In genomic region chr14:103296007-103296406, GRCh38 we compare ENCODE assay signal across 1 cellular context.
TF ChIP-seq lines count a peak whose summit lies in the region.

No MANE protein-coding gene starts in this region.

TF ChIP-seq in HepG2, 621 proteins besides CTCF, POLR2A, EP300 and RAD21 (continued from another document):
- peak; percentile 69 for TF ChIP-seq FOSL2 (CRISPR knock-in tag; IDR thresholded peaks at IDR 0.05)
- no peak for TF ChIP-seq ZFP62 (CRISPR knock-in tag; IDR thresholded peaks at IDR 0.05)
- no peak for TF ChIP-seq PAXIP1 (CRISPR knock-in tag; conservative IDR thresholded peaks at IDR 0.05)
- TF ChIP-seq MTF1 (CRISPR knock-in tag; IDR thresholded peaks at IDR 0.05), result no peak
- no peak for TF ChIP-seq GATAD1 (CRISPR knock-in tag; IDR thresholded peaks at IDR 0.05)
- TF ChIP-seq SAP130 (CRISPR knock-in tag; IDR thresholded peaks at IDR 0.05; ENCODE audit: low read depth), result 0 out of 2 replicates have a peak, but pooled peaks have one; percentile 26
- TF ChIP-seq FOXA3 (CRISPR knock-in tag; IDR thresholded peaks at IDR 0.05), result 0 out of 2 replicates have a peak, but pooled peaks have one; percentile 25
- no peak for TF ChIP-seq GMEB2 (CRISPR knock-in tag; IDR thresholded peaks at IDR 0.05; ENCODE audit: low read depth)
- TF ChIP-seq ZNF275 (CRISPR knock-in tag; IDR thresholded peaks at IDR 0.05; ENCODE audit: borderline replicate concordance), result no peak
- TF ChIP-seq CBX2 (IDR thresholded peaks at IDR 0.05; ENCODE audit: low read depth, low read length), result no peak
- TF ChIP-seq CBX2 (CRISPR knock-in tag; IDR thresholded peaks at IDR 0.05; ENCODE audit: low read depth), result no peak
- TF ChIP-seq ATAD3A (CRISPR knock-in tag; IDR thresholded peaks at IDR 0.05), result no peak
- TF ChIP-seq ZNF660 (CRISPR knock-in tag; IDR thresholded peaks at IDR 0.05; ENCODE audit: borderline replicate concordance, low read depth), result no peak
- no peak for TF ChIP-seq ZFP82 (CRISPR knock-in tag; IDR thresholded peaks at IDR 0.05; ENCODE audit: borderline replicate concordance)
- TF ChIP-seq HMG20B (CRISPR knock-in tag; conservative IDR thresholded peaks at IDR 0.05), result no peak
- no peak for TF ChIP-seq ZNF138 (CRISPR knock-in tag; IDR thresholded peaks at IDR 0.05; ENCODE audit: low read depth)
- TF ChIP-seq RFX3 (CRISPR knock-in tag; IDR thresholded peaks at IDR 0.05), result no peak
- TF ChIP-seq KLF16 (CRISPR knock-in tag; IDR thresholded peaks at IDR 0.05), result no peak
- no peak for TF ChIP-seq THYN1 (CRISPR knock-in tag; IDR thresholded peaks at IDR 0.05; ENCODE audit: borderline replicate concordance, low read depth)
- TF ChIP-seq SATB2 (CRISPR knock-in tag; IDR thresholded peaks at IDR 0.05), result no peak
- no peak for TF ChIP-seq ZNF546 (CRISPR knock-in tag; conservative IDR thresholded peaks at IDR 0.05)
- no peak for TF ChIP-seq CEBPB (IDR thresholded peaks at IDR 0.05; ENCODE audit: borderline replicate concordance, low read depth, low read length)
